Comparison of ENCODE assay signal across 8 cellular contexts in the genomic region with DNA sequence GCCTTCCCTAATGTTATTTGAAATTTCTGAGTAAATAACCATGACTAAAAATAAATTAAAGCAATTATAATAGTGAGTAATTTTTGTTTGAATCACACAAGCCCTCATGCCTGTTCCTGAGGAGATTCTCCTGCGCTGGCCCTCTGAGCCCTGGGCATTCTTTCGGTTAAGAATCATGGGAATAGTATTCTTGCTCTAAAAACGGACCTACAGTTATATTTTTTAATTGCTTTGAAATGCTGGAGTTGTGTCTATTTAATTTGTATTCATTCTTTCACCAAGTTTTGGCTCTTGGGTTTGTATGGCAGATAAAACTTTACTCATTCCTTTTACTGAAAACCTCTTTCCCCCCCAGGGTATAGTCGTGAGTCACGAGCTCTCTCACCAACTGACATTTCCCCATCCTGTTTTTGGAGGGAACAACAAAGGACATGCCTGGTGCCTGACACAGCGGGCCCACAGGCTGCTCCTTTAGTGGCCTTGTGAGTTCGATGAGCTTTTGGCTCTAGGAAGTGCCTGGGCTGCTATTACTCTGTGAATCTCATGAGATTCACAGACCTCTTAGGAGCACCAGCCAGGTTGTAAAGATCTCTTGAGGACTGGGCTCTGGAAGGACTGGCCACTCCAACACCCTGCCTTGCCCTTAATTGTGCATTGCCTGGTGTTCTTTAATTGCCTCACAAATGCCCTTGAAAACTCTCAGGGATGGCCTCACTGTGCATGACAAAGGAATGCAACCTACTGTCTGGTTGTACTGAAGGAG. TPM values are rescaled to one million over a fixed set of nuclear protein-coding genes. Genes with fewer than 3 reads are reported as not detected.
DNase-seq lines count a peak whose midpoint lies in the region; ATAC-seq, FAIRE-seq and TF ChIP-seq lines count a peak whose summit lies in the region.
"Had no signal": no experiment of that assay in that cellular context is flagged by ENCODE, and none has a peak within 500 bp of the region (broad histone marks: within the 10 kb centered on the region; RNA-seq: fewer than 3 reads in every experiment).

No MANE protein-coding gene starts in this region.

- H4K5ac ChIP-seq in IMR-90 (ENCODE audit: low read depth, low read length) = peak overlapping the region; percentile 7

- peaks cover 26% of the 10 kb centered on the region for H3K4me1 ChIP-seq in IMR-90 (ENCODE audit: control insufficient read depth, insufficient read depth, low read length)
- H3K4me1 ChIP-seq in astrocyte (ENCODE audit: insufficient read depth, low read length) = peaks cover 35% of the 10 kb centered on the region
- H3K4me1 ChIP-seq in tibial artery = peaks cover 0 to 51% (median 20%) of the 10 kb centered on the region in 4 donors

- no peaks in the 10 kb centered on the region for H3K27me3 ChIP-seq in IMR-90 (ENCODE audit: control insufficient read depth, insufficient read depth, low read length)
- H3K27me3 ChIP-seq in astrocyte (ENCODE audit: insufficient read depth, low read length) = no peaks in the 10 kb centered on the region
- H3K27me3 ChIP-seq in tibial artery = no peaks in the 10 kb centered on the region

- CTCF ChIA-PET in IMR-90 (lab: Yijun Ruan, JAX) = no interaction called here

- no peak for TF ChIP-seq RAD21 in IMR-90 (IDR thresholded peaks at IDR 0.05; ENCODE audit: low read length)

- peak overlapping the region; percentile 84 for H2BK20ac ChIP-seq in IMR-90 (ENCODE audit: low read depth, low read length)

- no TSS peak for BruUV-seq in IMR-90 (replicated peaks; lab: Mats Ljungman, UMichigan)

- H3K27ac ChIP-seq in IMR-90 (ENCODE audit: insufficient read depth, low read length) (peak overlapping the region; percentile 95), astrocyte (ENCODE audit: low read depth, low read length) (peak overlapping the region; percentile 73), tibial artery (peak overlapping the region; percentile 42 to 60)

- peak overlapping the region; percentile 73 for H2BK5ac ChIP-seq in IMR-90 (ENCODE audit: low read depth, low read length, poor library complexity, severe bottlenecking)

- TF ChIP-seq CTCF in IMR-90 (conservative IDR thresholded peaks at IDR 0.05; ENCODE audit: low read depth, low read length) (no peak), astrocyte (IDR thresholded peaks at IDR 0.05; ENCODE audit: insufficient read depth, low read depth, low read length) (no peak), tibial artery (IDR thresholded peaks at IDR 0.05) (no peak)

- H3K4me3 ChIP-seq in IMR-90 (ENCODE audit: insufficient read depth, low read depth, low read length) = no peak overlapping the region
- no peak overlapping the region for H3K4me3 ChIP-seq in astrocyte (ENCODE audit: insufficient read depth, low read depth, low read length)
- no peak overlapping the region for H3K4me3 ChIP-seq in tibial artery

- peak overlapping the region; percentile 89 for H3K14ac ChIP-seq in IMR-90 (replicated peaks; ENCODE audit: low read depth, low read length)

- no peaks in the 10 kb centered on the region for H3K9me3 ChIP-seq in IMR-90 (ENCODE audit: control insufficient read depth, insufficient read depth, low read length)
- no peaks in the 10 kb centered on the region for H3K9me3 ChIP-seq in astrocyte (ENCODE audit: insufficient read depth, low read depth, low read length)
- no peaks in the 10 kb centered on the region for H3K9me3 ChIP-seq in tibial artery

- dilution Hi-C loops in IMR-90 (cut with HindIII; ENCODE audit: low sequenced_read_pairs, unreplicated experiment) = no loop called here

- H2AFZ ChIP-seq in IMR-90 (replicated peaks; ENCODE audit: low read length, poor library complexity) (peak overlapping the region; percentile 28), astrocyte (ENCODE audit: low read depth, low read length) (no peak overlapping the region)

- H3K9ac ChIP-seq in IMR-90 (ENCODE audit: low read depth, low read length) (peak overlapping the region; percentile 59), astrocyte (ENCODE audit: low read length) (peak overlapping the region; percentile 32)

- H2AK9ac ChIP-seq in IMR-90 (replicated peaks; ENCODE audit: low read depth, low read length, poor library complexity) = peak overlapping the region; percentile 11

- H2AK5ac ChIP-seq in IMR-90 (ENCODE audit: low read depth, low read length) = peak overlapping the region; percentile 69; the same call in 1 of the 2 replicates

- no peak overlapping the region for H3K4me3 Mint-ChIP-seq in astrocyte (ENCODE audit: unreplicated experiment)
- H3K4me3 Mint-ChIP-seq: naive B cell had no signal

- peak overlapping the region; percentile 35; the same call in 2 of the 3 replicates for H2BK15ac ChIP-seq in IMR-90 (ENCODE audit: low read depth, low read length)

- peak overlapping the region; percentile 86 for H3K4ac ChIP-seq in IMR-90 (ENCODE audit: low read depth, low read length)

- peaks cover 35% of the 10 kb centered on the region for H3K9me1 ChIP-seq in IMR-90 (ENCODE audit: insufficient read depth, low read length)

- peak; percentile 77 for FAIRE-seq in astrocyte (lab: Jason Lieb, UNC)

- H3K27me3 Mint-ChIP-seq in astrocyte (ENCODE audit: low read depth, unreplicated experiment) = no peaks in the 10 kb centered on the region

- H3K4me1 Mint-ChIP-seq in astrocyte (ENCODE audit: low read depth, unreplicated experiment) = peaks cover 25% of the 10 kb centered on the region
- H3K4me1 Mint-ChIP-seq: naive B cell had no signal

- H3K79me1 ChIP-seq in IMR-90 (ENCODE audit: low read depth in 1 of 2, low read length in 2 of 2) = peaks cover 48 to 85% of the 10 kb centered on the region in 2 experiments

- H4K20me1 ChIP-seq in IMR-90 (ENCODE audit: insufficient read depth, low read length) (peaks cover 77% of the 10 kb centered on the region), astrocyte (ENCODE audit: insufficient read depth, low read length) (peaks cover 15% of the 10 kb centered on the region)

- peak; percentile 93 for DNase-seq in IMR-90
- peak; percentile 91 for DNase-seq in astrocyte (ENCODE audit: low read depth)
- DNase-seq in iPS DF 19.7 (ENCODE audit: low read depth, low spot score) = peak; percentile 42
- DNase-seq in tibial artery = peak; percentile 84 to 90
- DNase-seq in NCI-H1105 (lab: John Stamatoyannopoulos, UW) = no peak
- DNase-seq in activated CD4-positive, alpha-beta T cell treated with anti-CD3 and anti-CD28 coated beads for 4 hours = no peak
- DNase-seq in NCI-H774 (lab: John Stamatoyannopoulos, UW) = no peak
- DNase-seq: naive B cell had no signal

- peak overlapping the region; percentile 88 for H3K23ac ChIP-seq in IMR-90 (ENCODE audit: low read depth, low read length)

- peaks cover 3% of the 10 kb centered on the region for H3K36me3 Mint-ChIP-seq in astrocyte (ENCODE audit: low read depth, unreplicated experiment)
- H3K36me3 Mint-ChIP-seq: naive B cell had no signal

- no peaks in the 10 kb centered on the region for H3K9me3 Mint-ChIP-seq in astrocyte (ENCODE audit: unreplicated experiment)
- H3K9me3 Mint-ChIP-seq: naive B cell had no signal

- no peak for TF ChIP-seq POLR2A in IMR-90 (IDR thresholded peaks at IDR 0.05; ENCODE audit: low read depth, low read length)

- peak overlapping the region; percentile 70 for H3K18ac ChIP-seq in IMR-90 (ENCODE audit: low read depth, low read length)

- peak overlapping the region; percentile 89 for H2BK120ac ChIP-seq in IMR-90 (ENCODE audit: low read depth, low read length)

- H3K4me2 ChIP-seq in IMR-90 (ENCODE audit: low read depth, low read length) (peak overlapping the region; percentile 72), astrocyte (ENCODE audit: low read length) (peak overlapping the region; percentile 58)

- H3K36me3 ChIP-seq in IMR-90 (ENCODE audit: control insufficient read depth, insufficient read depth, low read length) = peaks cover 6% of the 10 kb centered on the region; the same call in 1 of the 2 replicates
- H3K36me3 ChIP-seq in astrocyte (ENCODE audit: insufficient read depth, low read length) = no peaks in the 10 kb centered on the region
- no peaks in the 10 kb centered on the region for H3K36me3 ChIP-seq in tibial artery

- H4K8ac ChIP-seq in IMR-90 (ENCODE audit: low read depth in 2 of 2, low read length in 2 of 2) = peak overlapping the region; percentile 54 to 80

- H3K27ac Mint-ChIP-seq in astrocyte (ENCODE audit: unreplicated experiment) = peak overlapping the region; percentile 82
- H3K27ac Mint-ChIP-seq: naive B cell had no signal

- H3K79me2 ChIP-seq in astrocyte (ENCODE audit: insufficient read depth, low read length) = peaks cover 38% of the 10 kb centered on the region

- intact Hi-C loops in IMR-90 (cut with micrococcal nuclease) (loop anchor here (2.0 kb wide), 1 partner anchor 58 kb away; a partner anchor contains a TSS), tibial artery (cut with DNase I; ENCODE audit: low total_unique reads) (no loop called here)

- in situ Hi-C loops in IMR-90 (cut with MboI; ENCODE audit: low sequenced_read_pairs) = no loop called here

- peak; percentile 80 for ATAC-seq in IMR-90 (ENCODE audit: low read depth)

- peak overlapping the region; percentile 73 for H4K91ac ChIP-seq in IMR-90 (ENCODE audit: insufficient read depth, low read depth, low read length)

- peak overlapping the region; percentile 69 for H3K56ac ChIP-seq in IMR-90 (ENCODE audit: extremely low read depth, insufficient read depth, low read length)

- POLR2A ChIA-PET in IMR-90 (lab: Charles Lee; ENCODE audit: unreplicated experiment) = interaction anchor here (0.6 to 1.0 kb wide), 2 partner anchors 56 to 59 kb away, joined by 3 read pairs; a partner anchor contains a TSS

- no CpG with 5 or more reads among the region's 7 CpGs for WGBS in IMR-90 (ENCODE audit: extremely low coverage in 2 of 2, insufficient read length in 1 of 2), 2 experiments

TF ChIP-seq in IMR-90, 13 proteins besides CTCF, POLR2A, EP300 and RAD21 (continues in another document):
- no peak for TF ChIP-seq MAFK (IDR thresholded peaks at IDR 0.05; ENCODE audit: low read depth, low read length)
- TF ChIP-seq BHLHE40 (IDR thresholded peaks at IDR 0.05; ENCODE audit: low read depth, low read length) = peak; percentile 74
- TF ChIP-seq, protein P1, sequence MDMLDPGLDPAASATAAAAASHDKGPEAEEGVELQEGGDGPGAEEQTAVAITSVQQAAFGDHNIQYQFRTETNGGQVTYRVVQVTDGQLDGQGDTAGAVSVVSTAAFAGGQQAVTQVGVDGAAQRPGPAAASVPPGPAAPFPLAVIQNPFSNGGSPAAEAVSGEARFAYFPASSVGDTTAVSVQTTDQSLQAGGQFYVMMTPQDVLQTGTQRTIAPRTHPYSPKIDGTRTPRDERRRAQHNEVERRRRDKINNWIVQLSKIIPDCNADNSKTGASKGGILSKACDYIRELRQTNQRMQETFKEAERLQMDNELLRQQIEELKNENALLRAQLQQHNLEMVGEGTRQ (IDR thresholded peaks at IDR 0.05; ENCODE audit: low read depth, low read length) = peak; percentile 29; the same call in 1 of the 2 replicates
- TF ChIP-seq CHD1 (IDR thresholded peaks at IDR 0.05; ENCODE audit: low read depth, low read length) = no peak
- peak; percentile 67 for TF ChIP-seq RCOR1 (IDR thresholded peaks at IDR 0.05; ENCODE audit: insufficient replicate concordance, low read length)
- TF ChIP-seq RFX5 (IDR thresholded peaks at IDR 0.05; ENCODE audit: low read depth, low read length) = no peak

RNA-seq across cellular contexts. Expression of a gene that starts 58.6 kb away (rescaled TPM):
- total RNA-seq in IMR-90 (2012; rRNA removed) (194 and 245 TPM in 2 replicates), astrocyte (15.3 and 23.2 TPM in 2 replicates)
- polyA plus RNA-seq in IMR-90 (2012; rRNA removed) = 64.3 and 66.1 TPM in 2 replicates
- 30.4 and 36.7 TPM in 2 replicates for polyA plus RNA-seq in IMR-90 (2012; cell fraction: cytosol; rRNA removed)
- 28.4 and 79.2 TPM in 2 replicates for polyA plus RNA-seq in IMR-90 (2012; cell fraction: nucleus; rRNA removed; ENCODE audit: low replicate concordance)

Comparison
In these comparisons a context has a peak if more than half of its experiments do, and no peak if none do; other contexts are left out.
1. DNase-seq: peak in IMR-90 (single experiment), astrocyte (single experiment), iPS DF 19.7 (single experiment) and tibial artery (2 of 2); none in NCI-H1105 (single experiment), activated CD4-positive, alpha-beta T cell treated with anti-CD3 and anti-CD28 coated beads for 4 hours (0 of 2) and NCI-H774 (single experiment).
2. Peak in every context shown above with its lines, with median percentiles within 50 percentile points of each other: H3K27ac ChIP-seq.